In genomic region chr9:35162605-35163315, GRCh38 we compare ENCODE assay signal across 8 cellular contexts. TPM values are rescaled to one million over a fixed set of nuclear protein-coding genes. Genes with fewer than 3 reads are reported as not detected.
A peak's percentile ranks its signal among the peaks of the same experiment; 100 is the strongest.
DNase-seq lines count a peak whose midpoint lies in the region; ATAC-seq and TF ChIP-seq lines count a peak whose summit lies in the region.

No MANE protein-coding gene starts in this region.

- H3K36me3 ChIP-seq in body of pancreas (replicated peaks in 1 of 2; ENCODE audit: insufficient read depth in 1 of 2, low read depth in 2 of 2): no peaks in the 10 kb centered on the region
- H3K36me3 ChIP-seq in right lobe of liver: no peaks in the 10 kb centered on the region
- H3K36me3 ChIP-seq in transverse colon: no peaks in the 10 kb centered on the region

- intact Hi-C loops in body of pancreas (cut with DNase I) (no loop called here), right lobe of liver (cut with DNase I) (no loop called here), transverse colon (cut with DNase I; ENCODE audit: low total_unique reads) (no loop called here)

- H3K27me3 ChIP-seq in body of pancreas (no peaks in the 10 kb centered on the region), right lobe of liver (no peaks in the 10 kb centered on the region), transverse colon (no peaks in the 10 kb centered on the region)

- TF ChIP-seq POLR2A in body of pancreas (IDR thresholded peaks at IDR 0.05) (no peak), right lobe of liver (IDR thresholded peaks at IDR 0.05) (no peak), transverse colon (IDR thresholded peaks at IDR 0.05) (no peak)

- 4 to 8% methylated on average over 11 of the region's 11 CpGs for WGBS in body of pancreas, 2 donors
- 11% methylated on average over 11 of the region's 11 CpGs for WGBS in right lobe of liver (ENCODE audit: insufficient coverage, low coverage, low lambda C conversion rate, missing lambda C conversion rate)
- 13 to 15% methylated on average over 11 of the region's 11 CpGs for WGBS in transverse colon (ENCODE audit: low coverage in 1 of 2), 2 donors

- DNase-seq in AG10803 (ENCODE audit: low read depth) (peak; percentile 3), HT-29 (ENCODE audit: low spot score) (peak; percentile 12), body of pancreas (no peak), right lobe of liver (peak in 1 of 3 donors; percentile 26), transverse colon (no peak), HK-2 (ENCODE audit: unreplicated experiment) (no peak)

- TF ChIP-seq EP300 in transverse colon (IDR thresholded peaks at IDR 0.05; ENCODE audit: low read depth): no peak

- peak overlapping the region; percentile 86 for H3K4me3 ChIP-seq in AG10803 (ENCODE audit: low read length)
- H3K4me3 ChIP-seq in body of pancreas: peak overlapping the region; percentile 54 to 80
- peak overlapping the region; percentile 76 to 92 (median 82) for H3K4me3 ChIP-seq in right lobe of liver
- H3K4me3 ChIP-seq in transverse colon: peak overlapping the region; percentile 59 to 75 (median 66)

- H3K4me1 ChIP-seq in body of pancreas (peaks cover 23% of the 10 kb centered on the region), right lobe of liver (peaks cover 0 to 13% (median 6%) of the 10 kb centered on the region in 4 donors), transverse colon (peaks cover 3 to 29% (median 16%) of the 10 kb centered on the region in 4 donors)

- in situ Hi-C loops in transverse colon (cut with MboI; ENCODE audit: low pct_ligation_motif_present in 1 of 4, low pct_unique_long_range_greater_than_20kb in 1 of 4, low sequenced_read_pairs in 3 of 4): no loop called here

- ATAC-seq in body of pancreas (no peak), right lobe of liver (no peak), GM18870 (IDR thresholded peaks at IDR 0.05; ENCODE audit: unreplicated experiment) (no peak), esophagus mucosa (no peak)

- H3K27ac ChIP-seq in body of pancreas (peak overlapping the region; percentile 91 to 98 (median 94)), right lobe of liver (peak overlapping the region; percentile 88 to 92 (median 90)), transverse colon (peak overlapping the region; percentile 91 to 94 (median 93))

- no peaks in the 10 kb centered on the region for H3K9me3 ChIP-seq in body of pancreas
- no peaks in the 10 kb centered on the region for H3K9me3 ChIP-seq in right lobe of liver
- H3K9me3 ChIP-seq in transverse colon: no peaks in the 10 kb centered on the region

- TF ChIP-seq CTCF in AG10803 (conservative IDR thresholded peaks at IDR 0.05; ENCODE audit: low read length): no peak
- TF ChIP-seq CTCF in body of pancreas (IDR thresholded peaks at IDR 0.05): no peak
- no peak for TF ChIP-seq CTCF in right lobe of liver (IDR thresholded peaks at IDR 0.05)
- TF ChIP-seq CTCF in transverse colon (IDR thresholded peaks at IDR 0.05): no peak

RNA-seq across cellular contexts. Expression of gene UNC13B, which starts 1.0 kb away (rescaled TPM):
- total RNA-seq in HT-29 (2014; rRNA removed; shearing (Covaris generic)): 11.8 and 13.3 TPM in 2 replicates
- total RNA-seq in body of pancreas: 10 to 100 TPM; 20.2 to 29.3 TPM
- 10 to 100 TPM; 14.5 to 23.0 (median 20.7) TPM for total RNA-seq in right lobe of liver
- total RNA-seq in transverse colon: 10 to 100 TPM; 52.1 to 67.0 (median 58.9) TPM
- 31.0 TPM for total RNA-seq in esophagus mucosa

RNA-seq across cellular contexts. Expression of gene ATOSB, which starts 47.1 kb away (rescaled TPM):
- total RNA-seq in HT-29 (2014; rRNA removed; shearing (Covaris generic)): 13.1 and 13.8 TPM in 2 replicates
- total RNA-seq in body of pancreas: 1 to 10 TPM; 2.3 to 6.6 TPM
- 1 to 10 TPM; 3.7 to 6.9 (median 5.8) TPM for total RNA-seq in right lobe of liver
- total RNA-seq in transverse colon: 10 to 100 TPM; 23.9 to 30.0 (median 27.3) TPM
- total RNA-seq in esophagus mucosa: 22.7 TPM

RNA-seq across cellular contexts. Expression of gene STOML2, which starts 59.8 kb away (rescaled TPM):
- 252 and 264 TPM in 2 replicates for total RNA-seq in HT-29 (2014; rRNA removed; shearing (Covaris generic))
- total RNA-seq in body of pancreas (10 to 100 TPM; 38.9 to 43.6 TPM), right lobe of liver (100 to 1,000 TPM in 1 of 6 experiments, 10 to 100 TPM in 5; 59.8 to 102 (median 69.3) TPM), transverse colon (10 to 100 TPM; 36.7 to 99.1 (median 70.9) TPM), esophagus mucosa (126 TPM)

Comparison
In these comparisons a context has a peak if more than half of its experiments do, and no peak if none do; other contexts are left out.
1. DNase-seq: peak in AG10803 (single experiment) and HT-29 (single experiment); none in body of pancreas (0 of 4), transverse colon (single experiment) and HK-2 (single experiment).
2. Peak in every context shown above with its lines, with median percentiles within 50 percentile points of each other: H3K4me3 ChIP-seq and H3K27ac ChIP-seq.